In the genomic region with DNA sequence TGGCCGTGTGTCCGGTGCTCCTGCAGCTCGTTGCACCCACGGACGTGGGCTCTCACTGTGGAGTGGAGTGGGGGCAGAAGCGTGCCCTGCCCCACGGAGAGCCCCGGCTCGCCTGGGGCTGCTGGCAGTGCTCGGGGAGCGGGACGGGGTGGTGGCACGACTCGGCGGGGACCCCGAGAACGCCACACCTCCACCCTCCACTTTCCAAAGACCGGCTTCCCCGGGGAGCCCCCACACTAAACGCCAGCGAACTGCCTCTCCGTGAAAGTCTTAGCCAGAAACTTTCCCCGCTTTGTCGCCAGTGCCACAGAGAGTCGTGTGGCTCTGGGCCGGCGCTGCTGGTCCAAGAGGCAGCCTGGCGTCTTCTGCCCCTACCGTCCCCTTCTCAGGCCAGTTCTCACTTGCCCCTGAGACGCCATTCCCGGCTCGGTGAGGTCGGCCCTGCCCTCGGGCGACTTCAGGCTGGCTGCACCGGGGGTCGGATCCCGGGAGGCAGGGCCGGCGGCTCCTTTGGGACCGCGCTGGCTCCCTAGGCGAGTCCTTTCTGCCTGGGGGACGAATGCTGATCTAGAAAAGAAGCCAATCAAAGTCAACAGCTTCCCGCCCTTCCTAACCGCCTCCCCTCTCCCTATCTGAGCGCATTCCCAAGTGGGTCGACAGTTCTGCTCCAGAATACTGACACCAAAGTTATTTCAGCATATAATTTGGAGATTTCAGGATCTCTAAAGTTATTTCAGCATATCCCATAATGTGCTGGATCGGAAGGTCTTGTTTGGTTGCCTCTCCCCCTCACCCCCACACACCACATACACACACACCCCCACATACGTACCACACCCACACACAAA, we compare ENCODE assay signal across 8 cellular contexts. TPM values are rescaled to one million over a fixed set of nuclear protein-coding genes. Genes with fewer than 3 reads are reported as not detected.
DNase-seq lines count a peak whose midpoint lies in the region; ATAC-seq and TF ChIP-seq lines count a peak whose summit lies in the region.

No MANE protein-coding gene starts in this region.

- H3K9me3 ChIP-seq in esophagus muscularis mucosa = no peaks in the 10 kb centered on the region
- H3K9me3 ChIP-seq in muscle layer of colon (ENCODE audit: low read length) = no peaks in the 10 kb centered on the region
- peaks cover 4% of the 10 kb centered on the region for H3K9me3 ChIP-seq in thoracic aorta

- TF ChIP-seq POLR2A in esophagus muscularis mucosa (IDR thresholded peaks at IDR 0.05; ENCODE audit: low read depth) = no peak

- peak; percentile 43 for ATAC-seq in GM18517 (IDR thresholded peaks at IDR 0.05; ENCODE audit: unreplicated experiment)
- ATAC-seq in HG02973 (IDR thresholded peaks at IDR 0.05; ENCODE audit: unreplicated experiment) = peak; percentile 40
- ATAC-seq in thoracic aorta (ENCODE audit: insufficient number of reproducible peaks, low FRiP score, low read depth) = peak; percentile 3

- DNase-seq in AG09309 (ENCODE audit: low read depth) = no peak
- peak; percentile 43 to 56 for DNase-seq in NCI-H446 (lab: John Stamatoyannopoulos, UW)
- peak; percentile 40 for DNase-seq in activated CD8-positive, alpha-beta memory T cell treated with anti-CD3 and anti-CD28 coated beads, Interleukin-2, amount 50 U/mL, for 4 hours
- DNase-seq in esophagus muscularis mucosa (ENCODE audit: extremely low spot score) = no peak
- no peak for DNase-seq in thoracic aorta (ENCODE audit: low spot score)

- TF ChIP-seq EP300 in esophagus muscularis mucosa (IDR thresholded peaks at IDR 0.05) = no peak

- peak overlapping the region; percentile 66 for H3K4me3 ChIP-seq in AG09309 (ENCODE audit: control insufficient read depth, low read depth, low read length)
- peak overlapping the region; percentile 70 to 86 (median 80) for H3K4me3 ChIP-seq in esophagus muscularis mucosa
- H3K4me3 ChIP-seq in muscle layer of colon (ENCODE audit: low read depth in 1 of 2, low read length in 2 of 2) = peak overlapping the region; percentile 66 to 82
- peak overlapping the region; percentile 90 for H3K4me3 ChIP-seq in thoracic aorta

- H3K36me3 ChIP-seq in esophagus muscularis mucosa (no peaks in the 10 kb centered on the region), muscle layer of colon (ENCODE audit: insufficient read depth, low read length) (no peaks in the 10 kb centered on the region), thoracic aorta (no peaks in the 10 kb centered on the region)

- peak overlapping the region; percentile 24 for H3K9ac ChIP-seq in muscle layer of colon (ENCODE audit: low read length)

- H3K27me3 ChIP-seq in esophagus muscularis mucosa (no peaks in the 10 kb centered on the region), muscle layer of colon (ENCODE audit: control insufficient read depth in 1 of 2, insufficient read depth in 2 of 2, low read length in 2 of 2) (no peaks in the 10 kb centered on the region), thoracic aorta (replicated peaks; ENCODE audit: insufficient read depth) (no peaks in the 10 kb centered on the region)

- H3K4me1 ChIP-seq in esophagus muscularis mucosa (peaks cover 9 to 55% (median 49%) of the 10 kb centered on the region in 4 donors), muscle layer of colon (ENCODE audit: insufficient read depth, low read length) (peaks cover 27% of the 10 kb centered on the region), thoracic aorta (ENCODE audit: control insufficient read depth in 1 of 2, low read depth in 2 of 2) (peaks cover 10 to 34% of the 10 kb centered on the region in 2 donors)

- under 1% methylated on average over 32 of the region's 50 CpGs for WGBS in esophagus muscularis mucosa

- H3K27ac ChIP-seq in esophagus muscularis mucosa (replicated peaks in 1 of 4) (peak overlapping the region; percentile 80 to 84 (median 84)), muscle layer of colon (ENCODE audit: low read depth, low read length) (peak overlapping the region; percentile 78), thoracic aorta (peak overlapping the region; percentile 80 to 85)

- intact Hi-C loops in esophagus muscularis mucosa (cut with DNase I) = no loop called here

- TF ChIP-seq CTCF in AG09309 (IDR thresholded peaks at IDR 0.05; ENCODE audit: control insufficient read depth, insufficient read depth, low read depth, low read length, missing control alignments) (no peak), esophagus muscularis mucosa (IDR thresholded peaks at IDR 0.05) (no peak), thoracic aorta (IDR thresholded peaks at IDR 0.05) (no peak)

RNA-seq across cellular contexts. Expression of a gene that starts 2.6 kb away (rescaled TPM):
- total RNA-seq in esophagus muscularis mucosa (1 to 10 TPM in 2 of 4 donors, under 1 TPM in 1, not detected in 1; 0.33 to 2.5 (median 2.1) TPM), thoracic aorta (1 to 10 TPM in 1 of 2 donors, under 1 TPM in 1; 0.95 to 1.8 TPM)

Comparison
In these comparisons a context has a peak if more than half of its experiments do, and no peak if none do; other contexts are left out.
1. DNase-seq: peak in NCI-H446 (2 of 2) and activated CD8-positive, alpha-beta memory T cell treated with anti-CD3 and anti-CD28 coated beads, Interleukin-2, amount 50 U/mL, for 4 hours (single experiment); none in AG09309 (single experiment), esophagus muscularis mucosa (single experiment) and thoracic aorta (single experiment).
2. Peak in every context shown above with its lines, with median percentiles within 50 percentile points of each other: H3K4me3 ChIP-seq, ATAC-seq and H3K27ac ChIP-seq.